Comparison of ENCODE assay signal across 1 cellular context in genomic region chr4:44038811-44039210, GRCh38.
TF ChIP-seq lines count a peak whose summit lies in the region.

No MANE protein-coding gene starts in this region.

TF ChIP-seq in GM23338, 12 proteins besides CTCF, POLR2A, EP300 and RAD21 (continued from another document):
- TF ChIP-seq EZH2phosphoT487 (IDR thresholded peaks at IDR 0.05; ENCODE audit: unreplicated experiment) (no peak), ZNF462 (CRISPR knock-in tag; IDR thresholded peaks at IDR 0.05) (no peak)
